In the genomic region with DNA sequence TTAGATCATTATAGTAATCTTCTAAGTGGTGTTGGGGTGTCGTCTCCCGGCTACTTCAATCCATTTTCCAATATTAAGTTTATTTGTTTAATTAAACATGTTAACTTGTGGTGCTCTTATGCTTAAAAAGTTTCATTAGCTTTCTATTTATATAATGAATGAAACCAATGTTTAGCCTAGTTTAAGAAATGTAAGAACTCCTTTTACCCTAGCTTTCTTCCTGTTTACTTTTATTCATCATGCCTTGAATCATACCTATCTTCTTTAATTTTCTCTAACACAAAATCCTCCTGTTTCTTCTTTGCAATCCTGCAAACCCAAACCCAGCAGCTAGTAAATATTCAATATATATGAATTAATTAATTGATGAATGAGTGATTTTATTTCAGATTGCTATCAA, we compare ENCODE assay signal across 7 cellular contexts.
"Had no signal": no experiment of that assay in that cellular context is flagged by ENCODE, and none has a peak within 500 bp of the region (broad histone marks: within the 10 kb centered on the region; RNA-seq: fewer than 3 reads in every experiment).

No MANE protein-coding gene starts in this region.

- FAIRE-seq: G401.6, GM12878, GM12891, GM12892, GM18507, GM19239 had no signal

- H3K4me3 ChIP-seq: GM12878 had no signal

- DNase-seq: GF-D8 had no signal

- ATAC-seq: GM12878 had no signal
